Comparison of ENCODE assay signal across 8 cellular contexts in genomic region chr17:74744714-74745547, GRCh38. TPM values are rescaled to one million over a fixed set of nuclear protein-coding genes. Genes with fewer than 3 reads are reported as not detected.
DNase-seq lines count a peak whose midpoint lies in the region; ATAC-seq and TF ChIP-seq lines count a peak whose summit lies in the region.

No MANE protein-coding gene starts in this region.

- H3K27ac Mint-ChIP-seq in activated CD4-positive, alpha-beta T cell treated with anti-CD3 and anti-CD28 coated beads, Interleukin-2, amount 10 ng/mL, durations not matched to agents 7 days and 5 days: peak overlapping the region; percentile 96
- peak overlapping the region; percentile 4 for H3K27ac Mint-ChIP-seq in dendritic cell treated with granulocyte-macrophage colony-stimulating factor and Interleukin-4, amounts not matched to agents 40 ng/mL and 50 ng/mL, for 4 days

- intact Hi-C loops in dendritic cell treated with granulocyte-macrophage colony-stimulating factor and Interleukin-4, amounts not matched to agents 40 ng/mL and 50 ng/mL, for 4 days (cut with micrococcal nuclease): loop anchor here (1.0 to 2.0 kb wide), 2 partner anchors 26 to 120 kb away; no protein-coding TSS in a partner anchor
- intact Hi-C loops in right lobe of liver (cut with DNase I): loop anchor here in 1 of 2 donors (5.0 to 10.0 kb wide), 2 partner anchors 42 to 120 kb away; no protein-coding TSS in a partner anchor

- H3K9me3 ChIP-seq in right lobe of liver: no peaks in the 10 kb centered on the region

- H3K27me3 ChIP-seq in right lobe of liver: no peaks in the 10 kb centered on the region

- POLR2A ChIA-PET in activated CD4-positive, alpha-beta T cell treated with anti-CD3 and anti-CD28 coated beads, Interleukin-2, amount 10 ng/mL, durations not matched to agents 7 days and 5 days (lab: Charles Lee): no interaction called here

- H3K9me3 Mint-ChIP-seq in activated CD4-positive, alpha-beta T cell treated with anti-CD3 and anti-CD28 coated beads, Interleukin-2, amount 10 ng/mL, durations not matched to agents 7 days and 5 days: peaks cover 4% of the 10 kb centered on the region
- H3K9me3 Mint-ChIP-seq in dendritic cell treated with granulocyte-macrophage colony-stimulating factor and Interleukin-4, amounts not matched to agents 40 ng/mL and 50 ng/mL, for 4 days: no peaks in the 10 kb centered on the region

- peak overlapping the region; percentile 26 for H3K4me3 Mint-ChIP-seq in activated CD4-positive, alpha-beta T cell treated with anti-CD3 and anti-CD28 coated beads, Interleukin-2, amount 10 ng/mL, durations not matched to agents 7 days and 5 days
- peak overlapping the region; percentile 7 for H3K4me3 Mint-ChIP-seq in dendritic cell treated with granulocyte-macrophage colony-stimulating factor and Interleukin-4, amounts not matched to agents 40 ng/mL and 50 ng/mL, for 4 days

- peak; percentile 99 to 100 (median 100) for TF ChIP-seq CTCF in right lobe of liver (IDR thresholded peaks at IDR 0.05)

- 50% methylated on average over 2 of the region's 24 CpGs for WGBS in right lobe of liver (ENCODE audit: insufficient coverage, low coverage, low lambda C conversion rate, missing lambda C conversion rate)

- no peaks in the 10 kb centered on the region for H3K27me3 Mint-ChIP-seq in activated CD4-positive, alpha-beta T cell treated with anti-CD3 and anti-CD28 coated beads, Interleukin-2, amount 10 ng/mL, durations not matched to agents 7 days and 5 days
- peaks cover 5% of the 10 kb centered on the region for H3K27me3 Mint-ChIP-seq in dendritic cell treated with granulocyte-macrophage colony-stimulating factor and Interleukin-4, amounts not matched to agents 40 ng/mL and 50 ng/mL, for 4 days

- DNase-seq in SIG-M5 treated with dmso at 0.1 percent for 504 hours (lab: John Stamatoyannopoulos, UW; ENCODE audit: unreplicated experiment) (peak; percentile 28), SIG-M5 (lab: John Stamatoyannopoulos, UW) (no peak), NCI-H2171 treated with DMSO at 0.1 percent for 48 hours (lab: John Stamatoyannopoulos, UW) (peak; percentile 62), right lobe of liver (peak; percentile 87 to 91 (median 90))
- DNase-seq in activated CD4-positive, alpha-beta T cell treated with anti-CD3 and anti-CD28 coated beads, Interleukin-2, amount 10 ng/mL, durations not matched to agents 7 days and 5 days: peak; percentile 83
- peak; percentile 71 to 81 for DNase-seq in stimulated activated CD4-positive, alpha-beta T cell treated with anti-CD3 and anti-CD28 coated beads, Interleukin-4, amount 100 ng/mL, for 4 hours

- H3K36me3 ChIP-seq in right lobe of liver: no peaks in the 10 kb centered on the region

- no peak for TF ChIP-seq POLR2A in right lobe of liver (IDR thresholded peaks at IDR 0.05)

- CTCF ChIA-PET in activated CD4-positive, alpha-beta T cell treated with anti-CD3 and anti-CD28 coated beads, Interleukin-2, amount 10 ng/mL, durations not matched to agents 7 days and 5 days (lab: Charles Lee): interaction anchor here (0.7 to 4.7 kb wide), 22 partner anchors 8 to 128 kb away, joined by 3 to 38 read pairs (median 6); partner anchors contain the start of genes FDXR, NAT9 and RAB37

- peaks cover 0 to 16% (median 7%) of the 10 kb centered on the region in 4 donors for H3K4me1 ChIP-seq in right lobe of liver

- H3K36me3 Mint-ChIP-seq in activated CD4-positive, alpha-beta T cell treated with anti-CD3 and anti-CD28 coated beads, Interleukin-2, amount 10 ng/mL, durations not matched to agents 7 days and 5 days (ENCODE audit: low read depth): peaks cover 20% of the 10 kb centered on the region
- H3K36me3 Mint-ChIP-seq in dendritic cell treated with granulocyte-macrophage colony-stimulating factor and Interleukin-4, amounts not matched to agents 40 ng/mL and 50 ng/mL, for 4 days (ENCODE audit: low read depth): peaks cover 13% of the 10 kb centered on the region

- H3K27ac ChIP-seq in right lobe of liver: peak overlapping the region in 2 of 3 donors; percentile 6 to 20

- peaks cover 74% of the 10 kb centered on the region for H3K4me1 Mint-ChIP-seq in activated CD4-positive, alpha-beta T cell treated with anti-CD3 and anti-CD28 coated beads, Interleukin-2, amount 10 ng/mL, durations not matched to agents 7 days and 5 days
- peaks cover 76% of the 10 kb centered on the region for H3K4me1 Mint-ChIP-seq in dendritic cell treated with granulocyte-macrophage colony-stimulating factor and Interleukin-4, amounts not matched to agents 40 ng/mL and 50 ng/mL, for 4 days (ENCODE audit: low read depth)

- H3K4me3 ChIP-seq in right lobe of liver: peak overlapping the region in 2 of 3 donors; percentile 31 to 40

- peak; percentile 65 to 68 (median 68) for ATAC-seq in right lobe of liver
- ATAC-seq in GM21526 (IDR thresholded peaks at IDR 0.05; ENCODE audit: low FRiP score, unreplicated experiment): no peak

RNA-seq across cellular contexts. Expression of gene NHERF1, which starts 3.5 kb away (rescaled TPM):
- 100 to 1,000 TPM; 254 to 281 TPM for total RNA-seq in activated CD4-positive, alpha-beta T cell treated with anti-CD3 and anti-CD28 coated beads, Interleukin-2, amount 10 ng/mL, durations not matched to agents 7 days and 5 days
- total RNA-seq in right lobe of liver: 100 to 1,000 TPM; 105 to 218 (median 161) TPM

RNA-seq across cellular contexts. Expression of gene RAB37, which starts 7.9 kb away (rescaled TPM):
- total RNA-seq in activated CD4-positive, alpha-beta T cell treated with anti-CD3 and anti-CD28 coated beads, Interleukin-2, amount 10 ng/mL, durations not matched to agents 7 days and 5 days: 10 to 100 TPM; 28.2 to 30.4 TPM
- total RNA-seq in right lobe of liver: 10 to 100 TPM in 3 of 6 experiments, 1 to 10 TPM in 3; 5.0 to 14.4 (median 9.0) TPM

RNA-seq across cellular contexts. Expression of gene NAT9, which starts 31.2 kb away (rescaled TPM):
- 10 to 100 TPM; 28.6 to 34.4 TPM for total RNA-seq in activated CD4-positive, alpha-beta T cell treated with anti-CD3 and anti-CD28 coated beads, Interleukin-2, amount 10 ng/mL, durations not matched to agents 7 days and 5 days
- total RNA-seq in right lobe of liver: 10 to 100 TPM in 5 of 6 experiments, 1 to 10 TPM in 1; 10.0 to 23.0 (median 16.3) TPM

RNA-seq across cellular contexts. Expression of gene CD300LF, which starts 32.2 kb away (rescaled TPM):
- not detected for total RNA-seq in activated CD4-positive, alpha-beta T cell treated with anti-CD3 and anti-CD28 coated beads, Interleukin-2, amount 10 ng/mL, durations not matched to agents 7 days and 5 days
- 1 to 10 TPM in 2 of 6 experiments, under 1 TPM in 3, not detected in 1; 0.44 to 2.6 (median 0.74) TPM for total RNA-seq in right lobe of liver
